In the genomic region with DNA sequence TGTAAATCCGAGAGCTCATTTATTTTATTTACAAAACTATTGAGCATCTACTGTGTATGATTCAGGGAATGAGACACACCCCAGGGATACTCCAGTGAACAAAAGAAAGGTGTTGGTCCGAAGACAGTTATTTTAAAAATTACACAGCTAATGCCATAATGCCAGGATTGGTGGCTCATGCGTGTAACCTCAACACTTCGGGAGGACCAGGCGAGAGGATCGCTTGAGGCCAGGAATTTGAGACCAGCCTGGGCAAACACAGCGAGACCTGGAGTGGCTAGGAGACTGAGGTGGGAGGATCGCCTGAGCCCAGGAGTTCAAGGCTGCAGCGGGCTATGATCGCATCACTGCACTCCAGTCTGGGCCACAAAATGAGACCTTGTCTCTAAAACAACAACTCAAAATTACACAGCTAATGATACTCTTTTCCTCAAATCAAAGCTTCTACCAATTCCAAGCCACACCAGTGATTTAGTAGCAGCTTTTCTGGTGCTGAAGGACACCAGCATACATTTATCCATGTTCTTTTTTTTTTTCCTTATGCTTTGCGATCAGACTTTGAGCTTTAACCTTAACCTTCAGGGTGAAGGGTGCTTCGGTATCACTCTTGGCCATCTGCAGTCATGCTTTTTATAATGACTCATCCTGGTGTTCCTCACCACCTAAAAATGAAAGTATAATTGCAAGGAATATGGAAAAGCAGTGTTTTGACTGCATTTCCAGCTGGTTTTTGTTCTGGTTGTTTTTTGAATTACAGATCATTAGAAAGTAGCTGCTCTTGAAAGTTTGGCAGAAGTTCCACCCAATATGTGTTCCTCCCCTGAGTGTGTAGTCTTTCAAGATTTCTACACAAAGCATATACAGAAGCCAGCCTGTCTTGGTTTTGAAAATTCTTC, we compare ENCODE assay signal across 1 cellular context.
A peak's percentile ranks its signal among the peaks of the same experiment; 100 is the strongest.
TF ChIP-seq lines count a peak whose summit lies in the region.

No MANE protein-coding gene starts in this region.

TF ChIP-seq in K562, 482 proteins besides CTCF, POLR2A, EP300 and RAD21 (continued from another document):
- no peak for TF ChIP-seq ZNF197 (CRISPR knock-in tag; IDR thresholded peaks at IDR 0.05; ENCODE audit: low read depth)
- no peak for TF ChIP-seq NR2C2 (CRISPR knock-in tag; IDR thresholded peaks at IDR 0.05)
- TF ChIP-seq NR2C2 (tag; IDR thresholded peaks at IDR 0.05): peak; percentile 95
- peak; percentile 18; the same call in 1 of the 2 replicates for TF ChIP-seq L3MBTL2 (IDR thresholded peaks at IDR 0.05)
- TF ChIP-seq CTBP1 (IDR thresholded peaks at IDR 0.05; ENCODE audit: borderline replicate concordance): peak; percentile 31; the same call in 1 of the 2 replicates
- no peak for TF ChIP-seq ZBTB8A (IDR thresholded peaks at IDR 0.05; ENCODE audit: partially characterized antibody)
- no peak for TF ChIP-seq CBX8 (IDR thresholded peaks at IDR 0.05; ENCODE audit: borderline replicate concordance, extremely low read depth, low read depth, low read length, poor library complexity, severe bottlenecking)
- TF ChIP-seq NR3C1 (CRISPR knock-in tag; IDR thresholded peaks at IDR 0.05): no peak
- peak; percentile 48; the same call in 1 of the 2 replicates for TF ChIP-seq TEAD4 (IDR thresholded peaks at IDR 0.05; ENCODE audit: low read length)
- TF ChIP-seq TEAD4 (CRISPR knock-in tag; IDR thresholded peaks at IDR 0.05; ENCODE audit: borderline replicate concordance): no peak
- TF ChIP-seq NR4A1 (CRISPR knock-in tag; IDR thresholded peaks at IDR 0.05): no peak
- 0 out of 2 replicates have a peak, but pooled peaks have one; percentile 25 for TF ChIP-seq NR4A1 (tag; IDR thresholded peaks at IDR 0.05)
- TF ChIP-seq BRCA1 (IDR thresholded peaks at IDR 0.05): no peak
- TF ChIP-seq BRCA1 (CRISPR knock-in tag; IDR thresholded peaks at IDR 0.05): no peak
- peak; percentile 73; the same call in 1 of the 2 replicates for TF ChIP-seq ZNF384 (IDR thresholded peaks at IDR 0.05; ENCODE audit: low read depth, low read length)
- TF ChIP-seq ZSCAN32 (CRISPR knock-in tag; IDR thresholded peaks at IDR 0.05): no peak
- peak; percentile 84 for TF ChIP-seq SMARCA4 (IDR thresholded peaks at IDR 0.05)
- TF ChIP-seq ZNF444 (CRISPR knock-in tag; IDR thresholded peaks at IDR 0.05): no peak
TF ChIP-seq in K562: peak in this region for 39.
